Comparison of ENCODE assay signal across 9 cellular contexts in the genomic region with DNA sequence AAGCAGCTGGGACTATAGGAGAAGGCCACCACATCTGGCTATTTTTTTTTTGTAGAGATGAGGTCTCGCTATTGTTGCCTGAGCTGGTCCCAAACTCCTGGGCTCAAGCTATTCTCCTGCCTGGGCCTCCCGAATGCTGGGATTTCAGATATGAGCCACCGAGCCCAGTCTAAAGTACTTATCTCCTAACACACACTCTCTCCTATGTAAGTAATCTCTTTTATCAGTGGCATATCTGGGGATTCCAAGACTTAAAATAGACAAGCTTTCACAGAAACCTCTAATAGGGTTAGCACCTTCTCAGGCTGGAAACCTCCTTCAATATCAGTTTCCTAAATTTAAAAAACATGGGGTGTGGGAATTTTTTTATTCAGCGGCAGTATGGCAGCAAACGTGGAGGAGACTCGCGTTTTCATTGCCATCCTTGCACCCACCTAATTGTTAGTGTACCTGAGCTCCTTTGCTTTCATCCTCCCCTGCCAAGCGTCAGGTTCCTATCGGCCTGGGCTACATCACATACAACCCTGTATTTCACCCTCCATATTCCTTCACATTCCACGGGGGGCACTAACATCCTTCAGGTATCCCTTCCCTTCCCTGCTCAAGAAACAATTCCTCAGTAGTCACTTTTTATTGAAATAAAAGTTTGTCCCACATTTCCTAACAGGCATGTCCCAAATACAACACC. TPM values are rescaled to one million over a fixed set of nuclear protein-coding genes. Genes with fewer than 3 reads are reported as not detected.
DNase-seq lines count a peak whose midpoint lies in the region; ATAC-seq and TF ChIP-seq lines count a peak whose summit lies in the region.
"Had no signal": no experiment of that assay in that cellular context is flagged by ENCODE, and none has a peak within 500 bp of the region (broad histone marks: within the 10 kb centered on the region; RNA-seq: fewer than 3 reads in every experiment).

No MANE protein-coding gene starts in this region.

- ATAC-seq in left lung (no peak), upper lobe of left lung (ENCODE audit: low FRiP score in 2 of 2) (no peak), GM21526 (IDR thresholded peaks at IDR 0.05; ENCODE audit: low FRiP score, unreplicated experiment) (no peak), GM19452 (IDR thresholded peaks at IDR 0.05; ENCODE audit: unreplicated experiment) (no peak)

- no peak for TF ChIP-seq POLR2A in upper lobe of left lung (IDR thresholded peaks at IDR 0.05)

- H3K4me1 ChIP-seq in A673 (ENCODE audit: insufficient read depth, low read length, poor library complexity, severe bottlenecking): no peaks in the 10 kb centered on the region
- H3K4me1 ChIP-seq in adipocyte (ENCODE audit: control insufficient read depth, insufficient read depth, low read length): peaks cover 28% of the 10 kb centered on the region
- H3K4me1 ChIP-seq in left lung: peaks cover 18 to 33% of the 10 kb centered on the region in 2 donors
- H3K4me1 ChIP-seq in upper lobe of left lung: peaks cover 31 to 40% (median 33%) of the 10 kb centered on the region in 4 donors

- TF ChIP-seq EP300 in upper lobe of left lung (IDR thresholded peaks at IDR 0.05): no peak

- WGBS in upper lobe of left lung, 2 donors: 42 to 45% methylated on average over 10 of the region's 10 CpGs

- H3K36me3 ChIP-seq in A673 (ENCODE audit: insufficient read depth, low read length, poor library complexity, severe bottlenecking): no peaks in the 10 kb centered on the region
- H3K36me3 ChIP-seq in adipocyte (ENCODE audit: control insufficient read depth, insufficient read depth, low read length, severe bottlenecking): no peaks in the 10 kb centered on the region
- no peaks in the 10 kb centered on the region for H3K36me3 ChIP-seq in left lung
- H3K36me3 ChIP-seq in upper lobe of left lung: no peaks in the 10 kb centered on the region

- no peaks in the 10 kb centered on the region for H3K9me3 ChIP-seq in A673 (ENCODE audit: low read depth, low read length, poor library complexity, severe bottlenecking)
- H3K9me3 ChIP-seq in adipocyte (ENCODE audit: control insufficient read depth, low read length): no peaks in the 10 kb centered on the region
- H3K9me3 ChIP-seq in left lung: no peaks in the 10 kb centered on the region
- no peaks in the 10 kb centered on the region for H3K9me3 ChIP-seq in upper lobe of left lung

- TF ChIP-seq CTCF in A673 (conservative IDR thresholded peaks at IDR 0.05; ENCODE audit: low read depth, low read length): 0 out of 2 replicates have a peak, but pooled peaks have one; percentile 11
- TF ChIP-seq CTCF in HFF-Myc (IDR thresholded peaks at IDR 0.05; ENCODE audit: low read depth, low read length, missing control alignments): no peak
- no peak for TF ChIP-seq CTCF in left lung (IDR thresholded peaks at IDR 0.05)
- TF ChIP-seq CTCF in upper lobe of left lung (IDR thresholded peaks at IDR 0.05): peak in 2 of 6 experiments; percentile 20 to 32

- intact Hi-C loops in A673 (cut with micrococcal nuclease; ENCODE audit: unreplicated experiment) (no loop called here), left lung (cut with DNase I) (no loop called here)

- POLR2A ChIA-PET in A673 (lab: Charles Lee; ENCODE audit: low non-redundant PET): no interaction called here

- peak; percentile 3 for DNase-seq in A673 (ENCODE audit: low spot score)
- DNase-seq in HFF-Myc (ENCODE audit: extremely low read depth, low read depth): peak; percentile 1
- no peak for DNase-seq in adipocyte (ENCODE audit: low read depth)
- no peak for DNase-seq in left lung
- DNase-seq in upper lobe of left lung: no peak
- DNase-seq in DMS 273 treated with DMSO at 0.1 percent for 48 hours (lab: John Stamatoyannopoulos, UW): no peak

- H3K4me3 ChIP-seq in A673 (ENCODE audit: low read depth, low read length, poor library complexity, severe bottlenecking) (peak overlapping the region; percentile 59), HFF-Myc (replicated peaks; ENCODE audit: low read depth, low read length) (peak overlapping the region; percentile 72), adipocyte (ENCODE audit: low read length) (peak overlapping the region; percentile 83), left lung (peak overlapping the region; percentile 56 to 84), upper lobe of left lung (peak overlapping the region; percentile 65 to 90 (median 70))

- CTCF ChIA-PET in A673 (lab: Charles Lee): interaction anchor here (0.6 to 1.1 kb wide), 2 partner anchors 19 to 20 kb away, joined by 3 to 4 read pairs; no protein-coding TSS in a partner anchor

- BruUV-seq in A673 (replicated peaks; lab: Mats Ljungman, UMichigan): TSS peak; percentile 36

- H3K27ac ChIP-seq in A673 (ENCODE audit: low read depth, low read length, poor library complexity, severe bottlenecking) (peak overlapping the region; percentile 58), left lung (peak overlapping the region; percentile 80 to 84), upper lobe of left lung (peak overlapping the region; percentile 90 to 97 (median 95))

- peak overlapping the region; percentile 87 for H3K9ac ChIP-seq in adipocyte (ENCODE audit: low read length)

- no peaks in the 10 kb centered on the region for H3K27me3 ChIP-seq in A673 (replicated peaks; ENCODE audit: insufficient read depth, low read depth, low read length, poor library complexity)
- no peaks in the 10 kb centered on the region for H3K27me3 ChIP-seq in adipocyte (replicated peaks; ENCODE audit: control insufficient read depth, insufficient read depth, low read length)
- no peaks in the 10 kb centered on the region for H3K27me3 ChIP-seq in left lung
- H3K27me3 ChIP-seq in upper lobe of left lung: no peaks in the 10 kb centered on the region

RNA-seq across cellular contexts. Expression of gene EZH1, which starts 1.1 kb away (rescaled TPM):
- total RNA-seq in A673 (2021) (16.4 and 19.5 TPM in 2 replicates), left lung (10 to 100 TPM; 31.5 to 43.2 TPM), upper lobe of left lung (100 to 1,000 TPM in 1 of 6 donors, 10 to 100 TPM in 5; 30.7 to 122 (median 55.0) TPM)

RNA-seq across cellular contexts. Expression of gene RAMP2, which starts 17.3 kb away (rescaled TPM):
- total RNA-seq in A673 (2021) (3.8 and 5.0 TPM in 2 replicates), left lung (10 to 100 TPM; 76.1 to 95.4 TPM), upper lobe of left lung (100 to 1,000 TPM in 1 of 6 donors, 10 to 100 TPM in 4, not detected in 1; 12.2 to 120 (median 55.8) TPM)
- total RNA-seq: renal cortical epithelial cell had no signal

RNA-seq across cellular contexts. Expression of gene VPS25, which starts 29.5 kb away (rescaled TPM):
- total RNA-seq in A673 (2021) (34.3 and 35.6 TPM in 2 replicates), left lung (10 to 100 TPM; 54.8 to 55.3 TPM), upper lobe of left lung (10 to 100 TPM; 19.0 to 54.6 (median 36.7) TPM)

RNA-seq across cellular contexts. Expression of gene WNK4, which starts 36.7 kb away (rescaled TPM):
- total RNA-seq in A673 (2021) (0.11 and 0.37 TPM in 2 replicates), left lung (under 1 TPM in 1 of 2 donors, not detected in 1; 0.21 TPM), upper lobe of left lung (1 to 10 TPM in 1 of 6 donors, under 1 TPM in 3, not detected in 2; 0.15 to 1.8 (median 0.26) TPM)

RNA-seq across cellular contexts. Expression of gene COA3, which starts 54.8 kb away (rescaled TPM):
- 29.0 and 30.5 TPM in 2 replicates for total RNA-seq in A673 (2021)
- total RNA-seq in left lung: 10 to 100 TPM; 59.1 to 83.1 TPM
- 10 to 100 TPM; 23.3 to 95.3 (median 67.4) TPM for total RNA-seq in upper lobe of left lung

Comparison
In these comparisons a context has a peak if more than half of its experiments do, and no peak if none do; other contexts are left out.
1. DNase-seq: peak in A673 (single experiment) and HFF-Myc (single experiment); none in adipocyte (single experiment), left lung (0 of 2), upper lobe of left lung (0 of 2) and DMS 273 treated with DMSO at 0.1 percent for 48 hours (single experiment).
2. Peak in every context shown above with its lines, with median percentiles within 50 percentile points of each other: H3K27ac ChIP-seq and H3K4me3 ChIP-seq.